ENCODE assay signal across 11 cellular contexts in the genomic region with DNA sequence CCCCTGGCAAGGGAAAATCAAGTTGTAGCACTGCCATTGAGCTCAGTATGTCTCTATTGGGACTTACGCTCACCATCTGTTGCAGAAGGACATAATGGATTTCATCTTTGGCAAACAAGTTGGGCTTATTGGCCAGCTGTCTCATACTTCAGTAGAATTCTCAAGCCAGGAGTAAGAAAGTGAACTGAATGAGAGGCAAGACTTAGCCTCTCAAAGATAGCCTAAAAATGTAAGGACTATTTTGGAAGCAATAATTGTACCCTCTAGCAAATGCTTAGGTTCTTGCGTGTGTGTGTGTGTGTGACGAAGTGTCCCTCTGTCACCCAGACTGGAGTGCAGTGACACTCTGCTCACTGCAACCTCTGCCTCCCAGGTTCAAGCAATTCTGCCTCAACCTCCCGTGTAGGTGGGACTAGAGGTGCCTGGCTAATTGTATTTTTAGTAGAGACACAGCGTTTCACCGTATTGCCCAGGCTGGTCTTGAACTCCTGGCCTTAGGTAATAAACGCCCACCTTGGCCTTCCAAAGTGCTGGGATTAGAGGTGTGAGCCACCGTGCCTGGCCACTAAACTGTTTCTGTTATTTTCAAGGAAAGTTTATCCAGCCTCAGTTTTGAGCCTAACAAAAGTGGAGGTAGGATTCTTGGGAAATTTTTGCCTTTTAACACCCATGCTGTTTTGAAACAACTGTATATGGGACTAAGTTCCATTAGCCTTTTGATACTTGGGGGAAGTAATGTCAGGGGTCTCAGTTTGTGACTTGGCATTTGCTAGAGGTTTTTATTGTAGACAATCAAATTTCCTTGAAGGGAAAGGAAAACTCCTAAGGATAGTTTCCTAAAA. TPM values are rescaled to one million over a fixed set of nuclear protein-coding genes. Genes with fewer than 3 reads are reported as not detected.
A peak's percentile ranks its signal among the peaks of the same experiment; 100 is the strongest.
DNase-seq lines count a peak whose midpoint lies in the region; ATAC-seq and TF ChIP-seq lines count a peak whose summit lies in the region.
"Had no signal": no experiment of that assay in that cellular context is flagged by ENCODE, and none has a peak within 500 bp of the region (broad histone marks: within the 10 kb centered on the region; RNA-seq: fewer than 3 reads in every experiment).

No MANE protein-coding gene starts in this region.

- 80% methylated on average over 8 of the region's 8 CpGs for WGBS in smooth muscle cell (ENCODE audit: low lambda C conversion rate)

- no peak overlapping the region for H3K9ac ChIP-seq in smooth muscle cell (ENCODE audit: low read depth)

- no peak for ATAC-seq in foreskin keratinocyte

- peak overlapping the region; percentile 30 for H3K4me3 Mint-ChIP-seq in activated T-cell treated with anti-CD3 and anti-CD28 coated beads, Interleukin-2, amount 50 U/mL, for 24 hours
- H3K4me3 Mint-ChIP-seq: T-helper 1 cell treated with Interleukin-12 subunit alpha and Interleukin-12 subunit beta and Interleukin-4 antibody, amounts not matched to agents 30 μg/mL and 1 μg/mL, for 36 hours had no signal

- no peaks in the 10 kb centered on the region for H3K27me3 Mint-ChIP-seq in activated T-cell treated with anti-CD3 and anti-CD28 coated beads, Interleukin-2, amount 50 U/mL, for 24 hours

- H3K9me3 ChIP-seq in smooth muscle cell (replicated peaks; ENCODE audit: low read depth) = no peaks in the 10 kb centered on the region

- no peak overlapping the region for H3K4me3 ChIP-seq in smooth muscle cell

- peak overlapping the region; percentile 40 for H3K27ac ChIP-seq in smooth muscle cell (ENCODE audit: low read depth)
- no peak overlapping the region for H3K27ac ChIP-seq in foreskin keratinocyte

- H3K4me1 Mint-ChIP-seq in activated T-cell treated with anti-CD3 and anti-CD28 coated beads, Interleukin-2, amount 50 U/mL, for 24 hours (ENCODE audit: low read depth) = peaks cover 39% of the 10 kb centered on the region

- no peak overlapping the region for H2AFZ ChIP-seq in smooth muscle cell (ENCODE audit: low read depth)

- H3K27ac Mint-ChIP-seq in activated T-cell treated with anti-CD3 and anti-CD28 coated beads, Interleukin-2, amount 50 U/mL, for 24 hours = no peak overlapping the region
- H3K27ac Mint-ChIP-seq: T-helper 1 cell treated with Interleukin-12 subunit alpha and Interleukin-12 subunit beta and Interleukin-4 antibody, amounts not matched to agents 30 μg/mL and 1 μg/mL, for 36 hours had no signal

- no peaks in the 10 kb centered on the region for H3K9me3 Mint-ChIP-seq in activated T-cell treated with anti-CD3 and anti-CD28 coated beads, Interleukin-2, amount 50 U/mL, for 24 hours
- H3K9me3 Mint-ChIP-seq: T-helper 1 cell treated with Interleukin-12 subunit alpha and Interleukin-12 subunit beta and Interleukin-4 antibody, amounts not matched to agents 30 μg/mL and 1 μg/mL, for 36 hours had no signal

- peaks cover 3% of the 10 kb centered on the region for H3K36me3 Mint-ChIP-seq in activated T-cell treated with anti-CD3 and anti-CD28 coated beads, Interleukin-2, amount 50 U/mL, for 24 hours (ENCODE audit: low read depth)

- DNase-seq in activated T-cell treated with anti-CD3 and anti-CD28 coated beads, Interleukin-2, amount 50 U/mL, for 24 hours = peak; percentile 56
- DNase-seq in activated T-cell treated with anti-CD3 and anti-CD28 coated beads, Interleukin-2, amount 50 U/mL, for 1 hour = no peak
- DNase-seq in NCI-H446 treated with DMSO at 0.1 percent for 48 hours (lab: John Stamatoyannopoulos, UW) (peak; percentile 86), cerebellar cortex (ENCODE audit: low spot score) (peak; percentile 83), smooth muscle cell (lab: John Stamatoyannopoulos, UW; ENCODE audit: unreplicated experiment) (no peak), NCI-H510A (lab: John Stamatoyannopoulos, UW) (no peak), HuH-7.5 (ENCODE audit: low spot score) (no peak), foreskin keratinocyte (no peak)
- DNase-seq: NCI-H187 treated with DMSO at 0.1 percent for 48 hours, occipital lobe had no signal

- peaks cover 60% of the 10 kb centered on the region for H3F3A ChIP-seq in smooth muscle cell (ENCODE audit: low read depth)

- H3K79me2 ChIP-seq in smooth muscle cell (ENCODE audit: low read depth) = peaks cover 18% of the 10 kb centered on the region

- no peak overlapping the region for H3K4me2 ChIP-seq in smooth muscle cell

- H3K4me1 ChIP-seq in smooth muscle cell (ENCODE audit: low read depth) (peaks cover 19% of the 10 kb centered on the region), foreskin keratinocyte (peaks cover 5% of the 10 kb centered on the region)

- H3K27me3 ChIP-seq in smooth muscle cell (ENCODE audit: low read depth) = no peaks in the 10 kb centered on the region
- no peaks in the 10 kb centered on the region for H3K27me3 ChIP-seq in foreskin keratinocyte

- peaks cover 62% of the 10 kb centered on the region for H4K20me1 ChIP-seq in smooth muscle cell (ENCODE audit: low read depth)

- peaks cover 17% of the 10 kb centered on the region for H3K36me3 ChIP-seq in smooth muscle cell (ENCODE audit: low read depth)

- TF ChIP-seq CTCF in smooth muscle cell (IDR thresholded peaks at IDR 0.05; ENCODE audit: borderline replicate concordance, insufficient read depth, poor library complexity, severe bottlenecking) = no peak
- no peak for TF ChIP-seq CTCF in foreskin keratinocyte (conservative IDR thresholded peaks at IDR 0.05)

RNA-seq across cellular contexts. Expression of gene HNRNPA1, which starts 7.0 kb away (rescaled TPM):
- total RNA-seq in smooth muscle cell (378 and 483 TPM in 2 replicates), foreskin keratinocyte (812 and 1,049 TPM in 2 replicates)
- polyA plus RNA-seq in smooth muscle cell (440 and 451 TPM in 2 replicates), foreskin keratinocyte (1,089 and 1,295 TPM in 2 replicates)

RNA-seq across cellular contexts. Expression of gene CBX5, which starts 7.6 kb away (rescaled TPM):
- total RNA-seq in smooth muscle cell (58.9 and 67.4 TPM in 2 replicates), foreskin keratinocyte (67.9 and 70.7 TPM in 2 replicates)
- polyA plus RNA-seq in smooth muscle cell (25.0 and 26.1 TPM in 2 replicates), foreskin keratinocyte (20.5 and 24.4 TPM in 2 replicates)

RNA-seq across cellular contexts. Expression of gene NFE2, which starts 13.3 kb away (rescaled TPM):
- total RNA-seq in smooth muscle cell (0.13 TPM in 1 of 2 replicates, not detected in the other), foreskin keratinocyte (0.07 and 0.14 TPM in 2 replicates)
- polyA plus RNA-seq in smooth muscle cell (0.24 and 1.9 TPM in 2 replicates), foreskin keratinocyte (0.07 TPM in 2 replicates)

RNA-seq across cellular contexts. Expression of gene COPZ1, which starts 37.4 kb away (rescaled TPM):
- total RNA-seq in smooth muscle cell (147 and 163 TPM in 2 replicates), foreskin keratinocyte (116 and 134 TPM in 2 replicates)
- polyA plus RNA-seq in smooth muscle cell (214 and 219 TPM in 2 replicates), foreskin keratinocyte (140 and 149 TPM in 2 replicates)

Comparison
In these comparisons a context has a peak if more than half of its experiments do, and no peak if none do; other contexts are left out.
1. DNase-seq: peak in activated T-cell treated with anti-CD3 and anti-CD28 coated beads, Interleukin-2, amount 50 U/mL, for 24 hours (single experiment), NCI-H446 treated with DMSO at 0.1 percent for 48 hours (single experiment) and cerebellar cortex (single experiment); none in activated T-cell treated with anti-CD3 and anti-CD28 coated beads, Interleukin-2, amount 50 U/mL, for 1 hour (single experiment), smooth muscle cell (single experiment), NCI-H510A (single experiment), HuH-7.5 (single experiment) and foreskin keratinocyte (0 of 2).